In genomic region chr12:122393822-122394221, GRCh38 we compare ENCODE assay signal across 24 cellular contexts. TPM values are rescaled to one million over a fixed set of nuclear protein-coding genes. Genes with fewer than 3 reads are reported as not detected.
A peak's percentile ranks its signal among the peaks of the same experiment; 100 is the strongest.
DNase-seq lines count a peak whose midpoint lies in the region; ATAC-seq and TF ChIP-seq lines count a peak whose summit lies in the region.
"Had no signal": no experiment of that assay in that cellular context is flagged by ENCODE, and none has a peak within 500 bp of the region (broad histone marks: within the 10 kb centered on the region; RNA-seq: fewer than 3 reads in every experiment).

No MANE protein-coding gene starts in this region.

- peak; percentile 39 to 51 for ATAC-seq in stimulated activated naive B cell treated with anti-CD40 and anti-IgM and Interleukin-4, amounts not matched to agents 10 μg/mL and 1 μg/mL and 100 μg/mL, for 72 hours (replicated peaks)
- ATAC-seq: heart right ventricle; K562; stimulated activated memory B cell treated with anti-CD40 and anti-IgM and Interleukin-4, amounts not matched to agents 10 μg/mL and 1 μg/mL and 100 μg/mL, for 72 hours had no signal

- H3K27ac Mint-ChIP-seq in activated naive CD4-positive, alpha-beta T cell treated with anti-CD3 and anti-CD28 coated beads, Interleukin-2, amount 10 ng/mL, durations not matched to agents 7 days and 5 days = peak overlapping the region; percentile 80
- peak overlapping the region; percentile 45 for H3K27ac Mint-ChIP-seq in chondrocyte (ENCODE audit: unreplicated experiment)
- H3K27ac Mint-ChIP-seq in stimulated activated naive B cell treated with anti-CD40 and anti-IgM and Interleukin-4, amounts not matched to agents 10 μg/mL and 1 μg/mL and 100 μg/mL, for 72 hours = no peak overlapping the region
- H3K27ac Mint-ChIP-seq: progenitor cell of endocrine pancreas; stimulated activated memory B cell treated with anti-CD40 and anti-IgM and Interleukin-4, amounts not matched to agents 10 μg/mL and 1 μg/mL and 100 μg/mL, for 72 hours had no signal

- H3K27me3 Mint-ChIP-seq in activated naive CD4-positive, alpha-beta T cell treated with anti-CD3 and anti-CD28 coated beads, Interleukin-2, amount 10 ng/mL, durations not matched to agents 7 days and 5 days = no peaks in the 10 kb centered on the region
- no peaks in the 10 kb centered on the region for H3K27me3 Mint-ChIP-seq in chondrocyte (ENCODE audit: low read depth)
- no peaks in the 10 kb centered on the region for H3K27me3 Mint-ChIP-seq in stimulated activated naive B cell treated with anti-CD40 and anti-IgM and Interleukin-4, amounts not matched to agents 10 μg/mL and 1 μg/mL and 100 μg/mL, for 72 hours
- H3K27me3 Mint-ChIP-seq: progenitor cell of endocrine pancreas; stimulated activated memory B cell treated with anti-CD40 and anti-IgM and Interleukin-4, amounts not matched to agents 10 μg/mL and 1 μg/mL and 100 μg/mL, for 72 hours had no signal

- intact Hi-C loops in head of caudate nucleus (cut with DNase I) = loop anchor here (10.0 kb wide), 1 partner anchor 81 kb away; no protein-coding TSS in a partner anchor

- in situ Hi-C loops in KBM-7 (cut with MboI; ENCODE audit: low pct_unique_long_range_greater_than_20kb, low sequenced_read_pairs) = no loop called here

- DNase-seq in activated naive CD4-positive, alpha-beta T cell treated with anti-CD3 and anti-CD28 coated beads, Interleukin-2, amount 10 ng/mL, durations not matched to agents 7 days and 5 days = no peak
- DNase-seq in activated naive CD4-positive, alpha-beta T cell treated with Interleukin-2 at 50 U/mL for 16 hours = no peak
- DNase-seq in KBM-7 (peak; percentile 13), chondrocyte (ENCODE audit: low spot score) (no peak), kidney glomerular epithelial cell (lab: John Stamatoyannopoulos, UW) (no peak), head of caudate nucleus (no peak)
- no peak for DNase-seq in stimulated activated naive B cell treated with anti-CD40 and anti-IgM and Interleukin-4, amounts not matched to agents 10 μg/mL and 1 μg/mL and 100 μg/mL, for 72 hours
- no peak for DNase-seq in stimulated activated CD4-positive, alpha-beta T cell treated with anti-CD3 and anti-CD28 coated beads, Interleukin-4, amount 100 ng/mL, for 24 hours
- DNase-seq: activated CD8-positive, alpha-beta memory T cell treated with anti-CD3 and anti-CD28 coated beads, Interleukin-2, amount 50 U/mL, for 48 hours; activated effector memory CD4-positive, alpha-beta T cell treated with Interleukin-2 at 50 U/mL for 16 hours; amygdala; C1 segment of cervical spinal cord; colonic mucosa; DND-41; effector memory CD4-positive, alpha-beta T cell; erythroblast; heart right ventricle; NCI-H1105 treated with DMSO at 0.1 percent for 48 hours; NCI-H1930; NCI-H526; stimulated activated CD4-positive, alpha-beta T cell treated with anti-CD3 and anti-CD28 coated beads, Interleukin-4, amount 100 ng/mL, for 4 hours had no signal

- TF ChIP-seq CTCF in chondrocyte (IDR thresholded peaks at IDR 0.05) = no peak

- H3K9me3 Mint-ChIP-seq in activated naive CD4-positive, alpha-beta T cell treated with anti-CD3 and anti-CD28 coated beads, Interleukin-2, amount 10 ng/mL, durations not matched to agents 7 days and 5 days = no peaks in the 10 kb centered on the region
- H3K9me3 Mint-ChIP-seq in chondrocyte (ENCODE audit: low read depth) = no peaks in the 10 kb centered on the region
- H3K9me3 Mint-ChIP-seq in stimulated activated naive B cell treated with anti-CD40 and anti-IgM and Interleukin-4, amounts not matched to agents 10 μg/mL and 1 μg/mL and 100 μg/mL, for 72 hours = no peaks in the 10 kb centered on the region
- H3K9me3 Mint-ChIP-seq: stimulated activated memory B cell treated with anti-CD40 and anti-IgM and Interleukin-4, amounts not matched to agents 10 μg/mL and 1 μg/mL and 100 μg/mL, for 72 hours had no signal

- CTCF ChIA-PET in activated naive CD4-positive, alpha-beta T cell treated with anti-CD3 and anti-CD28 coated beads, Interleukin-2, amount 10 ng/mL, durations not matched to agents 7 days and 5 days (lab: Charles Lee) = interaction anchor here (1.0 kb wide), 1 partner anchor 79 kb away, joined by 3 read pairs; no protein-coding TSS in a partner anchor

- H3K4me1 Mint-ChIP-seq in activated naive CD4-positive, alpha-beta T cell treated with anti-CD3 and anti-CD28 coated beads, Interleukin-2, amount 10 ng/mL, durations not matched to agents 7 days and 5 days = peaks cover 24% of the 10 kb centered on the region
- H3K4me1 Mint-ChIP-seq in chondrocyte (ENCODE audit: low read depth) = peaks cover 26% of the 10 kb centered on the region
- H3K4me1 Mint-ChIP-seq in stimulated activated naive B cell treated with anti-CD40 and anti-IgM and Interleukin-4, amounts not matched to agents 10 μg/mL and 1 μg/mL and 100 μg/mL, for 72 hours = peaks cover 2 to 5% of the 10 kb centered on the region in 2 donors
- H3K4me1 Mint-ChIP-seq: stimulated activated memory B cell treated with anti-CD40 and anti-IgM and Interleukin-4, amounts not matched to agents 10 μg/mL and 1 μg/mL and 100 μg/mL, for 72 hours had no signal

- H3K4me3 Mint-ChIP-seq in activated naive CD4-positive, alpha-beta T cell treated with anti-CD3 and anti-CD28 coated beads, Interleukin-2, amount 10 ng/mL, durations not matched to agents 7 days and 5 days = no peak overlapping the region
- H3K4me3 Mint-ChIP-seq in chondrocyte (ENCODE audit: unreplicated experiment) = no peak overlapping the region
- H3K4me3 Mint-ChIP-seq in stimulated activated naive B cell treated with anti-CD40 and anti-IgM and Interleukin-4, amounts not matched to agents 10 μg/mL and 1 μg/mL and 100 μg/mL, for 72 hours = no peak overlapping the region
- H3K4me3 Mint-ChIP-seq: stimulated activated memory B cell treated with anti-CD40 and anti-IgM and Interleukin-4, amounts not matched to agents 10 μg/mL and 1 μg/mL and 100 μg/mL, for 72 hours had no signal

- H3K36me3 Mint-ChIP-seq in activated naive CD4-positive, alpha-beta T cell treated with anti-CD3 and anti-CD28 coated beads, Interleukin-2, amount 10 ng/mL, durations not matched to agents 7 days and 5 days = peaks cover 6% of the 10 kb centered on the region
- H3K36me3 Mint-ChIP-seq in chondrocyte (ENCODE audit: low read depth) = no peaks in the 10 kb centered on the region
- H3K36me3 Mint-ChIP-seq in stimulated activated naive B cell treated with anti-CD40 and anti-IgM and Interleukin-4, amounts not matched to agents 10 μg/mL and 1 μg/mL and 100 μg/mL, for 72 hours = peaks cover 0 to 2% of the 10 kb centered on the region in 2 donors
- H3K36me3 Mint-ChIP-seq: stimulated activated memory B cell treated with anti-CD40 and anti-IgM and Interleukin-4, amounts not matched to agents 10 μg/mL and 1 μg/mL and 100 μg/mL, for 72 hours had no signal

RNA-seq across cellular contexts. Expression of gene CLIP1, which starts 28.6 kb away (rescaled TPM):
- total RNA-seq in chondrocyte = 74.1 to 101 TPM (median 94.7 TPM) in 3 replicates
